22 cellular contexts compared by ENCODE assay signal in the genomic region with DNA sequence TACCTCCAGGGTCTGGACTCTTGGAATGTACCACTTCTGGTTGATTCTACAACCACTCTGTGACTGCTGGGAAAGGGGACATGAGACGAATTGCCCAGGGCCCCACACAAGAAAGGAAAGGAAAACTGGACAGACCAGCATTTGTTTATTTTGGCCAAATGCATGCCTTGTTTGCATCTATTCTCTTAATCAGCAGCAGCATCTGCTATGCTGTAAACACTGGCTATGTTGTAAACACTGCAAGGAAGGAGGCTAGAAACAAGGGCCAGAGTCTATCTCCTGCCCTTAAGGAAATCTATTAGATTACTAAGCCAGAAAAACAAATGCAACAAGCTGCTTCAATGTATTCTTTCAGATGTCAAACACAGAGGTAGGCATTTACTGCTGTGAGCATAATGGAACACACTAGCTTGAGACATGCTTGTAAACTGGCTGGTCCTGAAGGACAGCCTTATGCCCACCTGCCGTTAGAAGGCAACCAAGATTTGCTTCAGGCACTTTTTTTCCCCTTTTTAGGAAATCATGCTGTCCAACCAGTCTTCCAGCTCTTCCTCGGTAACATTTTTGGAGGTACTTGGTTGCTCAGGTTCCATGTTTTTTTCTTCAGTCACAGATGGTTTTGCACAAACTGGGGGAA.
DNase-seq lines count a peak whose midpoint lies in the region; ATAC-seq, FAIRE-seq and TF ChIP-seq lines count a peak whose summit lies in the region.
"Had no signal": no experiment of that assay in that cellular context is flagged by ENCODE, and none has a peak within 500 bp of the region (broad histone marks: within the 10 kb centered on the region; RNA-seq: fewer than 3 reads in every experiment).

No MANE protein-coding gene starts in this region.

- peak; percentile 89 for DNase-seq in ELF-1 (ENCODE audit: low read depth, low spot score)
- peak; percentile 24 for DNase-seq in RPMI7951 (ENCODE audit: low read depth)
- DNase-seq in endothelial cell of umbilical vein (ENCODE audit: low read depth, low spot score): peak; percentile 9
- DNase-seq in endothelial cell (ENCODE audit: low spot score): no peak
- DNase-seq: DMS79 treated with DMSO at 0.1 percent for 48 hours, GDM1, MM.1S, NCI-H1092 treated with DMSO at 0.1 percent for 48 hours, NCI-H1694, NCI-H524, Peyer's patch, Right ventricle myocardium superior had no signal

- H3K4me2 ChIP-seq in endothelial cell of umbilical vein (ENCODE audit: insufficient read depth, low read length) (no peak overlapping the region), neural cell (ENCODE audit: low read length) (no peak overlapping the region)
- H3K4me2 ChIP-seq: A549; BLaER1 treated with 17β-estradiol and CSF1 and Interleukin-3, amounts not matched to agents 10 nM and 100 nM; KMS-11 had no signal

- no peaks in the 10 kb centered on the region for H3K79me2 ChIP-seq in endothelial cell of umbilical vein (ENCODE audit: control insufficient read depth, insufficient read depth, low read length)
- H3K79me2 ChIP-seq in neural cell (replicated peaks; ENCODE audit: insufficient read depth, low read length): no peaks in the 10 kb centered on the region

- no peaks in the 10 kb centered on the region for H3K9me1 ChIP-seq in endothelial cell of umbilical vein (replicated peaks; ENCODE audit: control insufficient read depth, extremely low read depth, insufficient read depth, low read length)

- H3K27me3 Mint-ChIP-seq in endothelial cell (ENCODE audit: unreplicated experiment): peaks cover 1% of the 10 kb centered on the region

- no peaks in the 10 kb centered on the region for H3K36me3 Mint-ChIP-seq in endothelial cell (ENCODE audit: low read depth, unreplicated experiment)

- no peaks in the 10 kb centered on the region for H3K4me1 ChIP-seq in endothelial cell of umbilical vein (ENCODE audit: control insufficient read depth, extremely low read depth, insufficient read depth, low read length)
- H3K4me1 ChIP-seq: BLaER1 treated with 17β-estradiol and CSF1 and Interleukin-3, amounts not matched to agents 10 nM and 100 nM; Peyer's patch had no signal

- H3K4me1 Mint-ChIP-seq in endothelial cell (ENCODE audit: unreplicated experiment): no peaks in the 10 kb centered on the region

- H3K27ac ChIP-seq in endothelial cell of umbilical vein (ENCODE audit: insufficient read depth, low read depth, low read length): no peak overlapping the region
- H3K27ac ChIP-seq in neural cell (ENCODE audit: low read length): no peak overlapping the region
- H3K27ac ChIP-seq: A549; BLaER1 treated with 17β-estradiol and CSF1 and Interleukin-3, amounts not matched to agents 10 nM and 100 nM; GM23248; KMS-11; Peyer's patch had no signal

- intact Hi-C loops in endothelial cell of umbilical vein (cut with micrococcal nuclease): no loop called here

- TF ChIP-seq EP300 in neural cell (conservative IDR thresholded peaks at IDR 0.05; ENCODE audit: poor library complexity, severe bottlenecking): no peak

- H4K20me1 ChIP-seq in endothelial cell of umbilical vein (replicated peaks; ENCODE audit: control insufficient read depth, extremely low read depth, insufficient read depth, low read length): no peaks in the 10 kb centered on the region
- H4K20me1 ChIP-seq in neural cell (ENCODE audit: insufficient read depth): no peaks in the 10 kb centered on the region
- H4K20me1 ChIP-seq: BLaER1 treated with 17β-estradiol and CSF1 and Interleukin-3, amounts not matched to agents 10 nM and 100 nM had no signal

- H3K9me2 ChIP-seq in neural cell (ENCODE audit: insufficient read depth, low read length): no peaks in the 10 kb centered on the region

- H3K27ac Mint-ChIP-seq in endothelial cell (ENCODE audit: unreplicated experiment): no peak overlapping the region

- no peak for FAIRE-seq in endothelial cell of umbilical vein (lab: Jason Lieb, UNC)
- FAIRE-seq: A549, GM18507, HepG2 had no signal

- no peak overlapping the region for H3K4me3 Mint-ChIP-seq in endothelial cell (ENCODE audit: unreplicated experiment)

- no TSS peak for BruUV-seq in endothelial cell of umbilical vein (replicated peaks; lab: Mats Ljungman, UMichigan)

- POLR2A ChIA-PET in endothelial cell of umbilical vein (lab: Charles Lee): no interaction called here

- H3F3A ChIP-seq in neural cell (ENCODE audit: insufficient read depth, low read length, poor library complexity, severe bottlenecking): no peaks in the 10 kb centered on the region

- no peaks in the 10 kb centered on the region for H3K9me3 ChIP-seq in endothelial cell of umbilical vein (replicated peaks; ENCODE audit: control insufficient read depth, insufficient read depth, low read length)
- H3K9me3 ChIP-seq in neural cell (ENCODE audit: low read length): no peaks in the 10 kb centered on the region
- H3K9me3 ChIP-seq: A549; BLaER1 treated with 17β-estradiol and CSF1 and Interleukin-3, amounts not matched to agents 10 nM and 100 nM; Peyer's patch had no signal

- H3K27me3 ChIP-seq in endothelial cell of umbilical vein (ENCODE audit: control insufficient read depth in 2 of 2, insufficient read depth in 2 of 2, low read length in 2 of 2) (no peaks in the 10 kb centered on the region), neural cell (ENCODE audit: insufficient read depth, low read depth, low read length) (no peaks in the 10 kb centered on the region)
- H3K27me3 ChIP-seq: BLaER1 treated with 17β-estradiol and CSF1 and Interleukin-3, amounts not matched to agents 10 nM and 100 nM; Peyer's patch had no signal

- CTCF ChIA-PET in endothelial cell of umbilical vein (lab: Charles Lee): no interaction called here

- H3K36me3 ChIP-seq in endothelial cell of umbilical vein (ENCODE audit: control insufficient read depth in 2 of 2, extremely low read depth in 1 of 2, insufficient read depth in 2 of 2, low read length in 2 of 2) (no peaks in the 10 kb centered on the region), neural cell (ENCODE audit: insufficient read depth, low read length) (no peaks in the 10 kb centered on the region)
- H3K36me3 ChIP-seq: Peyer's patch had no signal

- no peak for TF ChIP-seq CTCF in endothelial cell of umbilical vein (IDR thresholded peaks at IDR 0.05; ENCODE audit: extremely low read depth in 1 of 2, insufficient read depth in 1 of 2, low read depth in 1 of 2, low read length in 2 of 2)
- no peak for TF ChIP-seq CTCF in neural cell (IDR thresholded peaks at IDR 0.05; ENCODE audit: poor library complexity, severe bottlenecking)
- TF ChIP-seq CTCF in endothelial cell (IDR thresholded peaks at IDR 0.05; ENCODE audit: unreplicated experiment): no peak

- dilution Hi-C loops in endothelial cell of umbilical vein (cut with MboI; ENCODE audit: extremely low pct_ligation_motif_present, low sequenced_read_pairs): no loop called here

- H3K9ac ChIP-seq in endothelial cell of umbilical vein (replicated peaks; ENCODE audit: extremely low read depth, insufficient read depth, low read length): no peak overlapping the region
- no peak overlapping the region for H3K9ac ChIP-seq in neural cell (ENCODE audit: low read length)
- H3K9ac ChIP-seq: BLaER1 treated with 17β-estradiol and CSF1 and Interleukin-3, amounts not matched to agents 10 nM and 100 nM; GM23248; KMS-11 had no signal

- ATAC-seq in HG02870 (IDR thresholded peaks at IDR 0.05; ENCODE audit: unreplicated experiment) (no peak), HG02970 (IDR thresholded peaks at IDR 0.05; ENCODE audit: low FRiP score, unreplicated experiment) (no peak)
- ATAC-seq: A549, GM12878, HepG2 had no signal

- no peak for TF ChIP-seq POLR2A in endothelial cell of umbilical vein (IDR thresholded peaks at IDR 0.05; ENCODE audit: low read depth, low read length)

- no peak for TF ChIP-seq RAD21 in neural cell (conservative IDR thresholded peaks at IDR 0.05)

- H2AFZ ChIP-seq in endothelial cell of umbilical vein (ENCODE audit: low read depth, low read length) (no peak overlapping the region), neural cell (ENCODE audit: low read depth, low read length) (no peak overlapping the region)
- H2AFZ ChIP-seq: GM23248 had no signal

- H3K4me3 ChIP-seq in endothelial cell of umbilical vein (replicated peaks in 1 of 3; ENCODE audit: insufficient read depth in 1 of 3, low read depth in 1 of 3, low read length in 3 of 3): no peak overlapping the region
- no peak overlapping the region for H3K4me3 ChIP-seq in neural cell (ENCODE audit: low read length)
- H3K4me3 ChIP-seq: A549; BLaER1 treated with 17β-estradiol and CSF1 and Interleukin-3, amounts not matched to agents 10 nM and 100 nM; GM12878; GM23248; Peyer's patch had no signal

- H3K9me3 Mint-ChIP-seq in endothelial cell (ENCODE audit: unreplicated experiment): no peaks in the 10 kb centered on the region

TF ChIP-seq in endothelial cell of umbilical vein, 7 proteins besides CTCF, POLR2A, EP300 and RAD21 (continues in another document):
- TF ChIP-seq MYC (IDR thresholded peaks at IDR 0.05; ENCODE audit: low read depth, low read length): no peak
- no peak for TF ChIP-seq FOS (IDR thresholded peaks at IDR 0.05; ENCODE audit: borderline replicate concordance, insufficient read depth, low read length)
- TF ChIP-seq POLR2AphosphoS5 (IDR thresholded peaks at IDR 0.05; ENCODE audit: insufficient read depth, low read depth, low read length): no peak
- TF ChIP-seq GATA2 (IDR thresholded peaks at IDR 0.05; ENCODE audit: insufficient read depth, insufficient read length, low read depth, low read length): no peak
- TF ChIP-seq, protein P1, sequence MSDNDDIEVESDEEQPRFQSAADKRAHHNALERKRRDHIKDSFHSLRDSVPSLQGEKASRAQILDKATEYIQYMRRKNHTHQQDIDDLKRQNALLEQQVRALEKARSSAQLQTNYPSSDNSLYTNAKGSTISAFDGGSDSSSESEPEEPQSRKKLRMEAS (IDR thresholded peaks at IDR 0.05; ENCODE audit: insufficient read depth, insufficient read length): no peak
- TF ChIP-seq EZH2 (IDR thresholded peaks at IDR 0.05; ENCODE audit: borderline replicate concordance, low read depth, low read length, severe bottlenecking): no peak
